In genomic region chr9:119370816-119371215, GRCh38 we compare ENCODE assay signal across 10 cellular contexts. TPM values are rescaled to one million over a fixed set of nuclear protein-coding genes. Genes with fewer than 3 reads are reported as not detected.
DNase-seq lines count a peak whose midpoint lies in the region; ATAC-seq, FAIRE-seq and TF ChIP-seq lines count a peak whose summit lies in the region.
"Had no signal": no experiment of that assay in that cellular context is flagged by ENCODE, and none has a peak within 500 bp of the region (broad histone marks: within the 10 kb centered on the region; RNA-seq: fewer than 3 reads in every experiment).

No MANE protein-coding gene starts in this region.

- FAIRE-seq in GM12878 (lab: Jason Lieb, UNC): no peak

- H3K36me3 ChIP-seq in GM12878 (ENCODE audit: control insufficient read depth in 2 of 2, insufficient read depth in 2 of 2, low read length in 1 of 2): no peaks in the 10 kb centered on the region

- WGBS in GM12878 (ENCODE audit: insufficient coverage, insufficient replicate concordance, low lambda C conversion rate, missing lambda C conversion rate): 19% methylated on average over 8 of the region's 8 CpGs

- H3K9ac ChIP-seq in GM12878 (ENCODE audit: control insufficient read depth, insufficient read depth, low read length): no peak overlapping the region

- peak; percentile 79 for DNase-seq in AG20443 (ENCODE audit: low spot score)
- peak; percentile 25 for DNase-seq in HT-29 (ENCODE audit: low spot score)
- no peak for DNase-seq in GM12878 (ENCODE audit: low read depth, low spot score)
- DNase-seq in left lobe of liver (ENCODE audit: low spot score): no peak
- no peak for DNase-seq in NCI-H128 (lab: John Stamatoyannopoulos, UW; ENCODE audit: unreplicated experiment)

- no peak for TF ChIP-seq RAD21 in GM12878 (IDR thresholded peaks at IDR 0.05; ENCODE audit: insufficient read depth, low read depth, low read length)

- no peak overlapping the region for H2AFZ ChIP-seq in GM12878 (ENCODE audit: control insufficient read depth, low read depth, low read length)

- no peak overlapping the region for H3K4me3 ChIP-seq in GM12878

- H4K20me1 ChIP-seq in GM12878 (ENCODE audit: control insufficient read depth, insufficient read depth): no peaks in the 10 kb centered on the region

- TF ChIP-seq EP300 in GM12878 (IDR thresholded peaks at IDR 0.05; ENCODE audit: borderline replicate concordance in 1 of 2, control insufficient read depth in 1 of 2, low read depth in 2 of 2, low read length in 2 of 2): no peak

- no peaks in the 10 kb centered on the region for H3K4me1 ChIP-seq in GM12878 (ENCODE audit: control insufficient read depth, insufficient read depth, low read length)

- RAD21 ChIA-PET in GM12878 (lab: Charles Lee; ENCODE audit: unreplicated experiment): no interaction called here

- intact Hi-C loops in GM12878 (cut with micrococcal nuclease; ENCODE audit: unreplicated experiment): no loop called here

- in situ Hi-C loops in GM12878 (cut with MboI): no loop called here

- no peaks in the 10 kb centered on the region for H3K79me2 ChIP-seq in GM12878 (ENCODE audit: control insufficient read depth, insufficient read depth, low read length)

- no TSS peak for BruUV-seq in GM12878 (replicated peaks; lab: Mats Ljungman, UMichigan)

- POLR2A ChIA-PET in GM12878 (lab: Charles Lee): no interaction called here

- H3K27ac ChIP-seq in GM12878 (ENCODE audit: control insufficient read depth, insufficient read depth): no peak overlapping the region

- no peaks in the 10 kb centered on the region for H3K9me3 ChIP-seq in GM12878 (replicated peaks; ENCODE audit: control insufficient read depth, insufficient read depth, low read length)

- no peak for TF ChIP-seq POLR2A in GM12878 (IDR thresholded peaks at IDR 0.05; ENCODE audit: low read depth, low read length)

- CTCF ChIA-PET in GM12878 (lab: Yijun Ruan, JAX): no interaction called here

- SMC1A ChIA-PET in GM12878 (lab: Charles Lee; ENCODE audit: uncharacterized antibody, unreplicated experiment): no interaction called here

- no peak overlapping the region for H3K4me2 ChIP-seq in GM12878 (ENCODE audit: control insufficient read depth, insufficient read depth)

- no peak for TF ChIP-seq CTCF in GM12878 (IDR thresholded peaks at IDR 0.05 in 2 of 3, conservative IDR thresholded peaks at IDR 0.05 in 1 of 3; ENCODE audit: control insufficient read depth in 2 of 3, extremely low read depth in 1 of 3, insufficient read depth in 1 of 3, low read depth in 3 of 3, low read length in 3 of 3)

- peaks cover 0 to 1% of the 10 kb centered on the region in 2 experiments; a peak in 2 of 4 replicates for H3K27me3 ChIP-seq in GM12878 (replicated peaks in 1 of 2; ENCODE audit: control insufficient read depth in 2 of 2, insufficient read depth in 2 of 2, low read length in 1 of 2)

- ATAC-seq in GM12878 (no peak), left lobe of liver (peak; percentile 79), GM18861 (IDR thresholded peaks at IDR 0.05; ENCODE audit: unreplicated experiment) (no peak), HG02763 (IDR thresholded peaks at IDR 0.05; ENCODE audit: unreplicated experiment) (no peak), GM21529 (IDR thresholded peaks at IDR 0.05; ENCODE audit: unreplicated experiment) (no peak)
- ATAC-seq: stimulated activated effector memory CD8-positive, alpha-beta T cell treated with anti-CD3 and anti-CD28 coated beads, Interleukin-12 subunit alpha, Interleukin-12 subunit beta, amount 100 ng/mL, for 72 hours had no signal

TF ChIP-seq in GM12878, 131 proteins besides CTCF, POLR2A, EP300 and RAD21:
- TF ChIP-seq SMARCA5 (IDR thresholded peaks at IDR 0.05) (no peak), REST (IDR thresholded peaks at IDR 0.05; ENCODE audit: low read depth, low read length) (peak; percentile 94), RUNX3 (IDR thresholded peaks at IDR 0.05; ENCODE audit: low read length) (peak; percentile 33; the same call in 1 of the 2 replicates)

RNA-seq across cellular contexts. Expression of gene BRINP1, which starts 1.6 kb away (rescaled TPM):
- total RNA-seq in HT-29 (2014; rRNA removed; shearing (Covaris generic)): not detected in 2 replicates
- not detected in 2 replicates for total RNA-seq in GM12878 (2013; cell fraction: nucleolus; rRNA removed)
- total RNA-seq in GM12878 (2014; rRNA removed) (not detected in 2 replicates), GM12878 (2014; rRNA removed; fragmentation: Illumina TruSeq; extraction: Trizol) (not detected in 2 replicates), GM12878 (2021) (not detected in 2 replicates), left lobe of liver (0.25 TPM)
- polyA plus RNA-seq in GM12878 (2011; ENCODE audit: low read depth): not detected
- polyA plus RNA-seq in GM12878 (2011; rRNA removed) (not detected in 2 replicates), GM12878 (2014; fragmentation: Illumina TruSeq; extraction: Trizol) (0.06 TPM in 1 of 2 replicates, not detected in the other), GM12878 (2014; fragmentation: Nextera tagmentation; extraction: Ambion mirVana) (not detected), GM12878 (2014; rRNA removed) (not detected in 2 replicates), GM12878 (2016; fragmentation: Nextera tagmentation; extraction: Ambion mirVana) (not detected)
- not detected in 2 replicates for polyA plus RNA-seq in GM12878 (2011; cell fraction: cytosol; rRNA removed)
- not detected in 2 replicates for polyA plus RNA-seq in GM12878 (2011; cell fraction: nucleus; rRNA removed)
- polyA plus RNA-seq in GM12878 (2012): 0.04 TPM in 1 of 2 replicates, not detected in the other
- not detected in 2 replicates for polyA minus RNA-seq in GM12878 (2011; rRNA and poly(A)+ RNA removed)
- polyA minus RNA-seq in GM12878 (2011; cell fraction: cytosol; rRNA and poly(A)+ RNA removed): not detected in 2 replicates
- polyA minus RNA-seq in GM12878 (2011; cell fraction: nucleus; rRNA and poly(A)+ RNA removed): not detected in 2 replicates
- polyA plus RNA-seq: IgD-negative memory B cell had no signal

Comparison
In these comparisons a context has a peak if more than half of its experiments do, and no peak if none do; other contexts are left out.
1. DNase-seq: peak in AG20443 (single experiment) and HT-29 (single experiment); none in GM12878 (single experiment), left lobe of liver (single experiment) and NCI-H128 (single experiment).